In genomic region chr9:137458194-137459146, GRCh38 we compare ENCODE assay signal across 8 cellular contexts. TPM values are rescaled to one million over a fixed set of nuclear protein-coding genes. Genes with fewer than 3 reads are reported as not detected.
A peak's percentile ranks its signal among the peaks of the same experiment; 100 is the strongest.
DNase-seq lines count a peak whose midpoint lies in the region; ATAC-seq and TF ChIP-seq lines count a peak whose summit lies in the region.

No MANE protein-coding gene starts in this region.

- peaks cover 0 to 7% (median 0%) of the 10 kb centered on the region in 5 donors for H3K36me3 Mint-ChIP-seq in naive thymus-derived CD4-positive, alpha-beta T cell

- 11 to 18% methylated on average over 66 to 87 of the region's 87 CpGs for WGBS in esophagus, 2 donors

- H3K4me1 Mint-ChIP-seq in naive thymus-derived CD4-positive, alpha-beta T cell, result peaks cover 0 to 61% (median 36%) of the 10 kb centered on the region in 7 donors

- intact Hi-C loops in naive thymus-derived CD4-positive, alpha-beta T cell (cut with micrococcal nuclease), result loop anchor here (1.0 to 10.0 kb wide), 6 partner anchors 8 to 1214 kb away; partner anchors contain the start of genes EXD3 (in 2 of the 2), NOXA1 (in 2 of the 2), ARRDC1 (in 1 of the 2) and MRPL41 (in 1 of the 2)

- CTCF ChIA-PET in naive thymus-derived CD4-positive, alpha-beta T cell (lab: Charles Lee), result interaction anchor here (0.6 kb wide), 1 partner anchor 67 kb away, joined by 3 read pairs; no protein-coding TSS in a partner anchor

- POLR2A ChIA-PET in naive thymus-derived CD4-positive, alpha-beta T cell (lab: Charles Lee), result interaction anchor here (1.0 kb wide), 1 partner anchor 36 kb away, joined by 3 read pairs; the partner anchor contains the start of gene EXD3

- peak; percentile 2 for ATAC-seq in HG02870 (IDR thresholded peaks at IDR 0.05; ENCODE audit: unreplicated experiment)
- ATAC-seq in SK-N-SH treated with all-trans-retinoic acid at 6 μM for 48 hours, result peak; percentile 13
- peak; percentile 8 for ATAC-seq in naive thymus-derived CD4-positive, alpha-beta T cell

- peak overlapping the region; percentile 15 to 72 for H3K27ac ChIP-seq in esophagus (ENCODE audit: low read depth in 2 of 2, low read length in 1 of 2)
- peak overlapping the region; percentile 93 for H3K27ac ChIP-seq in naive thymus-derived CD4-positive, alpha-beta T cell (ENCODE audit: low read depth, low read length)

- DNase-seq in NCI-H2227 (lab: John Stamatoyannopoulos, UW; ENCODE audit: unreplicated experiment) (peak; percentile 61), NCI-H2227 treated with DMSO at 0.1 percent for 48 hours (lab: John Stamatoyannopoulos, UW) (no peak), amniotic stem cell (lab: John Stamatoyannopoulos, UW) (no peak), GF-D8 (lab: John Stamatoyannopoulos, UW) (no peak)
- DNase-seq in naive thymus-derived CD4-positive, alpha-beta T cell, result peak in 1 of 9 donors; percentile 7

- H3K4me3 Mint-ChIP-seq in naive thymus-derived CD4-positive, alpha-beta T cell, result peak overlapping the region in 5 of 10 donors; percentile 28 to 69 (median 56)

- no peaks in the 10 kb centered on the region for H3K9me3 Mint-ChIP-seq in naive thymus-derived CD4-positive, alpha-beta T cell

- H3K27ac Mint-ChIP-seq in naive thymus-derived CD4-positive, alpha-beta T cell, result no peak overlapping the region

- H3K4me1 ChIP-seq in esophagus (ENCODE audit: control insufficient read depth in 2 of 2, insufficient read depth in 2 of 2, low read length in 1 of 2), result peaks cover 3 to 23% of the 10 kb centered on the region in 2 donors
- peaks cover 39 to 55% of the 10 kb centered on the region in 2 donors for H3K4me1 ChIP-seq in naive thymus-derived CD4-positive, alpha-beta T cell (ENCODE audit: control insufficient read depth in 2 of 2, insufficient read depth in 2 of 2, low read length in 2 of 2)

- no peaks in the 10 kb centered on the region for H3K27me3 ChIP-seq in esophagus (ENCODE audit: control insufficient read depth in 1 of 2, insufficient read depth in 2 of 2, low read length in 2 of 2)
- H3K27me3 ChIP-seq in naive thymus-derived CD4-positive, alpha-beta T cell (ENCODE audit: control insufficient read depth in 2 of 2, insufficient read depth in 2 of 2, low read length in 2 of 2), result no peaks in the 10 kb centered on the region

- H3K9me3 ChIP-seq in esophagus (ENCODE audit: control insufficient read depth in 2 of 2, insufficient read depth in 1 of 2, low read depth in 1 of 2, low read length in 1 of 2), result no peaks in the 10 kb centered on the region
- H3K9me3 ChIP-seq in naive thymus-derived CD4-positive, alpha-beta T cell (ENCODE audit: control insufficient read depth in 2 of 3, low read length in 3 of 3), result no peaks in the 10 kb centered on the region

- peaks cover 0 to 7% of the 10 kb centered on the region in 2 donors for H3K36me3 ChIP-seq in esophagus (ENCODE audit: control insufficient read depth in 2 of 2, insufficient read depth in 2 of 2, low read length in 1 of 2)
- peaks cover 0 to 30% (median 4%) of the 10 kb centered on the region in 3 experiments for H3K36me3 ChIP-seq in naive thymus-derived CD4-positive, alpha-beta T cell (ENCODE audit: control insufficient read depth in 2 of 3, insufficient read depth in 3 of 3, low read length in 3 of 3)

- peak overlapping the region; percentile 51 to 55 for H3K4me3 ChIP-seq in esophagus (ENCODE audit: low read depth in 1 of 2, low read length in 2 of 2)
- H3K4me3 ChIP-seq in naive thymus-derived CD4-positive, alpha-beta T cell (ENCODE audit: low read length), result peak overlapping the region; percentile 48

- H3K27me3 Mint-ChIP-seq in naive thymus-derived CD4-positive, alpha-beta T cell, result no peaks in the 10 kb centered on the region

TF ChIP-seq in SK-N-SH treated with all-trans-retinoic acid at 6 μM for 48 hours, 23 proteins besides CTCF, POLR2A, EP300 and RAD21:
- TF ChIP-seq ZFP3 (CRISPR knock-in tag; IDR thresholded peaks at IDR 0.05) (no peak), PATZ1 (CRISPR knock-in tag; IDR thresholded peaks at IDR 0.05; ENCODE audit: borderline replicate concordance) (0 out of 2 replicates have a peak, but pooled peaks have one; percentile 58)

RNA-seq across cellular contexts. Expression of gene NSMF, which starts 0.7 kb away (rescaled TPM):
- 10 to 100 TPM; 20.7 to 26.1 TPM for polyA plus RNA-seq in esophagus
- 10 to 100 TPM; 22.9 to 92.0 (median 57.3) TPM for total RNA-seq in naive thymus-derived CD4-positive, alpha-beta T cell
- polyA plus RNA-seq in naive thymus-derived CD4-positive, alpha-beta T cell, result 10 to 100 TPM; 10.9 to 21.4 TPM

RNA-seq across cellular contexts. Expression of gene ENTPD8, which starts 17.3 kb away (rescaled TPM):
- polyA plus RNA-seq in esophagus, result under 1 TPM; 0.04 to 0.05 TPM
- not detected for total RNA-seq in naive thymus-derived CD4-positive, alpha-beta T cell
- polyA plus RNA-seq in naive thymus-derived CD4-positive, alpha-beta T cell, result not detected

RNA-seq across cellular contexts. Expression of gene NOXA1, which starts 35.3 kb away (rescaled TPM):
- 10 to 100 TPM in 1 of 2 donors, 1 to 10 TPM in 1; 6.5 to 14.3 TPM for polyA plus RNA-seq in esophagus
- total RNA-seq in naive thymus-derived CD4-positive, alpha-beta T cell, result 10 to 100 TPM in 2 of 5 experiments, 1 to 10 TPM in 2, under 1 TPM in 1; 0.94 to 11.1 (median 6.0) TPM
- polyA plus RNA-seq in naive thymus-derived CD4-positive, alpha-beta T cell, result 1 to 10 TPM in 1 of 2 donors, under 1 TPM in 1; 0.73 to 2.6 TPM

RNA-seq across cellular contexts. Expression of gene EXD3, which starts 35.5 kb away (rescaled TPM):
- polyA plus RNA-seq in esophagus, result 10 to 100 TPM in 1 of 2 donors, 1 to 10 TPM in 1; 9.7 to 20.8 TPM
- 10 to 100 TPM; 11.7 to 27.2 (median 24.7) TPM for total RNA-seq in naive thymus-derived CD4-positive, alpha-beta T cell
- polyA plus RNA-seq in naive thymus-derived CD4-positive, alpha-beta T cell, result 1 to 10 TPM; 3.5 to 7.6 TPM
